1 cellular context compared by ENCODE assay signal in genomic region chr1:161099090-161099802, GRCh38.
TF ChIP-seq lines count a peak whose summit lies in the region.

No MANE protein-coding gene starts in this region.

TF ChIP-seq in H1, 55 proteins besides CTCF, POLR2A, EP300 and RAD21:
- TF ChIP-seq ASH2L (IDR thresholded peaks at IDR 0.05; ENCODE audit: low read length): peak; percentile 2
- TF ChIP-seq BACH1 (IDR thresholded peaks at IDR 0.05; ENCODE audit: low read length): no peak
- no peak for TF ChIP-seq SP4 (IDR thresholded peaks at IDR 0.05; ENCODE audit: low read length)
